7 cellular contexts compared by ENCODE assay signal in genomic region chr9:115858421-115858820, GRCh38.
A peak's percentile ranks its signal among the peaks of the same experiment; 100 is the strongest.
DNase-seq lines count a peak whose midpoint lies in the region; ATAC-seq and TF ChIP-seq lines count a peak whose summit lies in the region.
"Not testable (repeated sequence)": the region's sequence is repeated elsewhere in the genome, so short reads cannot be mapped to it uniquely, and the experiment has no call there.

No MANE protein-coding gene starts in this region.

- not testable (repeated sequence) for H3K56ac ChIP-seq in IMR-90 (ENCODE audit: extremely low read depth, insufficient read depth, low read length)

- H3K9me1 ChIP-seq in IMR-90 (ENCODE audit: insufficient read depth, low read length) = not testable (repeated sequence)

- not testable (repeated sequence) for H3K14ac ChIP-seq in IMR-90 (replicated peaks; ENCODE audit: low read depth, low read length)

- H3K4me3 Mint-ChIP-seq in stimulated activated naive CD8-positive, alpha-beta T cell treated with anti-CD3 and anti-CD28 coated beads, Interleukin-15, Interleukin-2, amounts not matched to agents 100 ng/mL and 50 ng/mL, for 24 hours = not testable (repeated sequence)

- not testable (repeated sequence) for H2AK9ac ChIP-seq in IMR-90 (replicated peaks; ENCODE audit: low read depth, low read length, poor library complexity)

- H3K27me3 Mint-ChIP-seq in stimulated activated naive CD8-positive, alpha-beta T cell treated with anti-CD3 and anti-CD28 coated beads, Interleukin-15, Interleukin-2, amounts not matched to agents 100 ng/mL and 50 ng/mL, for 24 hours = peaks cover 14% of the 10 kb centered on the region

- CTCF ChIA-PET in IMR-90 (lab: Yijun Ruan, JAX); PC-3 (lab: Charles Lee): not testable (repeated sequence)

- H3K9me3 Mint-ChIP-seq in stimulated activated naive CD8-positive, alpha-beta T cell treated with anti-CD3 and anti-CD28 coated beads, Interleukin-15, Interleukin-2, amounts not matched to agents 100 ng/mL and 50 ng/mL, for 24 hours = not testable (repeated sequence)

- H3K9me2 ChIP-seq in PC-3 (replicated peaks; ENCODE audit: low read length) = not testable (repeated sequence)

- H2BK5ac ChIP-seq in IMR-90 (ENCODE audit: low read depth, low read length, poor library complexity, severe bottlenecking) = not testable (repeated sequence)

- H2AFZ ChIP-seq in IMR-90 (replicated peaks; ENCODE audit: low read length, poor library complexity); PC-3 (ENCODE audit: low read length): not testable (repeated sequence)

- not testable (repeated sequence) for H4K5ac ChIP-seq in IMR-90 (ENCODE audit: low read depth, low read length)

- TF ChIP-seq POLR2A in IMR-90 (IDR thresholded peaks at IDR 0.05; ENCODE audit: low read depth, low read length) = not testable (repeated sequence)

- H3K79me2 ChIP-seq in PC-3 (ENCODE audit: low read length) = not testable (repeated sequence)

- not testable (repeated sequence) for H3K18ac ChIP-seq in IMR-90 (ENCODE audit: low read depth, low read length)

- H3K23ac ChIP-seq in IMR-90 (ENCODE audit: low read depth, low read length) = not testable (repeated sequence)

- not testable (repeated sequence) for TF ChIP-seq RAD21 in IMR-90 (IDR thresholded peaks at IDR 0.05; ENCODE audit: low read length)

- no CpG with 5 or more reads among the region's 1 CpG for WGBS in IMR-90 (ENCODE audit: extremely low coverage in 2 of 2, insufficient read length in 1 of 2), 2 experiments

- intact Hi-C loops in IMR-90 (cut with micrococcal nuclease); PC-3 (cut with micrococcal nuclease): not testable (repeated sequence)

- H3K4me2 ChIP-seq in IMR-90 (ENCODE audit: low read depth, low read length); PC-3 (ENCODE audit: low read length): not testable (repeated sequence)

- not testable (repeated sequence) for H3K79me1 ChIP-seq in IMR-90 (ENCODE audit: low read depth in 1 of 2, low read length in 2 of 2)

- H3K4ac ChIP-seq in IMR-90 (ENCODE audit: low read depth, low read length) = not testable (repeated sequence)

- peak; percentile 54 for DNase-seq in EH (ENCODE audit: low read depth)
- DNase-seq in IMR-90 = peak; percentile 38
- peak; percentile 37 for DNase-seq in LNCaP clone FGC (ENCODE audit: low read depth)
- peak; percentile 7 for DNase-seq in PC-3
- DNase-seq in fibroblast of gingiva (ENCODE audit: low read depth) = peak; percentile 57
- peak; percentile 32 for DNase-seq in myocyte (ENCODE audit: low read depth)

- H3K27ac Mint-ChIP-seq in stimulated activated naive CD8-positive, alpha-beta T cell treated with anti-CD3 and anti-CD28 coated beads, Interleukin-15, Interleukin-2, amounts not matched to agents 100 ng/mL and 50 ng/mL, for 24 hours = peak overlapping the region; percentile 51

- POLR2A ChIA-PET in IMR-90 (lab: Charles Lee; ENCODE audit: unreplicated experiment); PC-3 (lab: Charles Lee; ENCODE audit: unreplicated experiment): not testable (repeated sequence)

- H3K9ac ChIP-seq in IMR-90 (ENCODE audit: low read depth, low read length); PC-3 (ENCODE audit: low read length): not testable (repeated sequence)

- ATAC-seq in IMR-90 (ENCODE audit: low read depth); PC-3: not testable (repeated sequence)

- not testable (repeated sequence) for H3K9me3 ChIP-seq in IMR-90 (ENCODE audit: control insufficient read depth, insufficient read depth, low read length); PC-3 (ENCODE audit: low read length)

- not testable (repeated sequence) for H3K4me1 Mint-ChIP-seq in stimulated activated naive CD8-positive, alpha-beta T cell treated with anti-CD3 and anti-CD28 coated beads, Interleukin-15, Interleukin-2, amounts not matched to agents 100 ng/mL and 50 ng/mL, for 24 hours (ENCODE audit: low read depth)

- H2BK120ac ChIP-seq in IMR-90 (ENCODE audit: low read depth, low read length) = not testable (repeated sequence)

- not testable (repeated sequence) for H4K20me1 ChIP-seq in IMR-90 (ENCODE audit: insufficient read depth, low read length); PC-3 (ENCODE audit: low read length)

- not testable (repeated sequence) for H3F3A ChIP-seq in PC-3 (ENCODE audit: low read length, unreplicated experiment)

- not testable (repeated sequence) for H3K27me3 ChIP-seq in IMR-90 (ENCODE audit: control insufficient read depth, insufficient read depth, low read length); PC-3 (ENCODE audit: low read length)

- not testable (repeated sequence) for H2AK5ac ChIP-seq in IMR-90 (ENCODE audit: low read depth, low read length)

- not testable (repeated sequence) for H3K36me3 ChIP-seq in IMR-90 (ENCODE audit: control insufficient read depth, insufficient read depth, low read length); PC-3 (ENCODE audit: low read depth, low read length)

- not testable (repeated sequence) for H3K4me1 ChIP-seq in IMR-90 (ENCODE audit: control insufficient read depth, insufficient read depth, low read length); PC-3 (ENCODE audit: insufficient read depth, low read length)

- H2BK15ac ChIP-seq in IMR-90 (ENCODE audit: low read depth, low read length) = not testable (repeated sequence)

- not testable (repeated sequence) for H3K36me3 Mint-ChIP-seq in stimulated activated naive CD8-positive, alpha-beta T cell treated with anti-CD3 and anti-CD28 coated beads, Interleukin-15, Interleukin-2, amounts not matched to agents 100 ng/mL and 50 ng/mL, for 24 hours (ENCODE audit: low read depth)

- BruUV-seq in IMR-90 (replicated peaks; lab: Mats Ljungman, UMichigan); PC-3 (replicated peaks; lab: Mats Ljungman, UMichigan): not testable (repeated sequence)

- H3K4me3 ChIP-seq in IMR-90 (ENCODE audit: insufficient read depth, low read depth, low read length); LNCaP clone FGC (ENCODE audit: low read depth, low read length); PC-3 (ENCODE audit: low read length): not testable (repeated sequence)

- H3K27ac ChIP-seq in IMR-90 (ENCODE audit: insufficient read depth, low read length); PC-3 (ENCODE audit: low read length): not testable (repeated sequence)

- dilution Hi-C loops in IMR-90 (cut with HindIII; ENCODE audit: low sequenced_read_pairs, unreplicated experiment) = not testable (repeated sequence)

- in situ Hi-C loops in IMR-90 (cut with MboI; ENCODE audit: low sequenced_read_pairs) = loop anchor here (10.0 kb wide), 1 partner anchor 264 kb away; no protein-coding TSS in a partner anchor

- H4K91ac ChIP-seq in IMR-90 (ENCODE audit: insufficient read depth, low read depth, low read length) = not testable (repeated sequence)

- TF ChIP-seq CTCF in IMR-90 (conservative IDR thresholded peaks at IDR 0.05; ENCODE audit: low read depth, low read length); LNCaP clone FGC (IDR thresholded peaks at IDR 0.05; ENCODE audit: control insufficient read depth, extremely low read depth, insufficient read depth); PC-3 (conservative IDR thresholded peaks at IDR 0.05; ENCODE audit: low read depth, low read length): not testable (repeated sequence)

- not testable (repeated sequence) for H2BK20ac ChIP-seq in IMR-90 (ENCODE audit: low read depth, low read length)

- not testable (repeated sequence) for H4K8ac ChIP-seq in IMR-90 (ENCODE audit: low read depth in 2 of 2, low read length in 2 of 2)

Comparison
In these comparisons a context has a peak if more than half of its experiments do, and no peak if none do; other contexts are left out.
1. DNase-seq: peak in every context shown above with its lines; median percentile 57 in fibroblast of gingiva; 54 in EH; 38 in IMR-90; 37 in LNCaP clone FGC; 32 in myocyte; 7 in PC-3.